ENCODE assay signal across 11 cellular contexts in genomic region chr7:22586806-22587180, GRCh38.
A peak's percentile ranks its signal among the peaks of the same experiment; 100 is the strongest.
DNase-seq lines count a peak whose midpoint lies in the region; ATAC-seq, FAIRE-seq and TF ChIP-seq lines count a peak whose summit lies in the region.
"Had no signal": no experiment of that assay in that cellular context is flagged by ENCODE, and none has a peak within 500 bp of the region (broad histone marks: within the 10 kb centered on the region; RNA-seq: fewer than 3 reads in every experiment).

No MANE protein-coding gene starts in this region.

- ATAC-seq in HG03469 (IDR thresholded peaks at IDR 0.05; ENCODE audit: unreplicated experiment), result no peak

- DNase-seq in AG09309 (ENCODE audit: low read depth), result no peak
- peak; percentile 27 for DNase-seq in HEK293T (ENCODE audit: extremely low spot score)
- peak; percentile 65 for DNase-seq in astrocyte (ENCODE audit: low read depth)
- no peak for DNase-seq in kidney epithelial cell (ENCODE audit: low read depth)
- DNase-seq in mesenteric fat pad (ENCODE audit: low spot score), result no peak
- DNase-seq in LoVo (ENCODE audit: low spot score), result no peak
- DNase-seq in spleen, result no peak
- DNase-seq: activated naive CD8-positive, alpha-beta T cell treated with anti-CD3 and anti-CD28 coated beads, Interleukin-2, amount 10 ng/mL, durations not matched to agents 7 days and 5 days had no signal

- no peaks in the 10 kb centered on the region for H3K27me3 ChIP-seq in astrocyte (ENCODE audit: insufficient read depth, low read length)
- H3K27me3 ChIP-seq in kidney epithelial cell (ENCODE audit: control insufficient read depth, insufficient read depth, low read length), result no peaks in the 10 kb centered on the region
- H3K27me3 ChIP-seq in spleen (replicated peaks in 1 of 7), result no peaks in the 10 kb centered on the region

- H3K4me1 Mint-ChIP-seq in astrocyte (ENCODE audit: low read depth, unreplicated experiment), result peaks cover 39% of the 10 kb centered on the region

- H3K27ac Mint-ChIP-seq in astrocyte (ENCODE audit: unreplicated experiment), result peak overlapping the region; percentile 58
- H3K27ac Mint-ChIP-seq: activated naive CD8-positive, alpha-beta T cell treated with anti-CD3 and anti-CD28 coated beads, Interleukin-2, amount 10 ng/mL, durations not matched to agents 7 days and 5 days had no signal

- H4K20me1 ChIP-seq in astrocyte (ENCODE audit: insufficient read depth, low read length), result no peaks in the 10 kb centered on the region

- no peak overlapping the region for H3K4me3 Mint-ChIP-seq in astrocyte (ENCODE audit: unreplicated experiment)
- H3K4me3 Mint-ChIP-seq: activated naive CD8-positive, alpha-beta T cell treated with anti-CD3 and anti-CD28 coated beads, Interleukin-2, amount 10 ng/mL, durations not matched to agents 7 days and 5 days had no signal

- TF ChIP-seq CTCF in AG09309 (IDR thresholded peaks at IDR 0.05; ENCODE audit: control insufficient read depth, insufficient read depth, low read depth, low read length, missing control alignments), result peak; percentile 56
- peak; percentile 44 for TF ChIP-seq CTCF in astrocyte (IDR thresholded peaks at IDR 0.05; ENCODE audit: insufficient read depth, low read depth, low read length)
- peak; percentile 53 for TF ChIP-seq CTCF in kidney epithelial cell (IDR thresholded peaks at IDR 0.05; ENCODE audit: insufficient read depth, low read length, poor library complexity, severe bottlenecking)
- peak in 2 of 11 experiments; percentile 12 to 21 for TF ChIP-seq CTCF in spleen (IDR thresholded peaks at IDR 0.05 in 8 of 11, conservative IDR thresholded peaks at IDR 0.05 in 3 of 11)

- H3K9ac ChIP-seq in astrocyte (ENCODE audit: low read length), result peak overlapping the region; percentile 47

- FAIRE-seq in astrocyte (lab: Jason Lieb, UNC), result no peak

- H3K27me3 Mint-ChIP-seq in astrocyte (ENCODE audit: low read depth, unreplicated experiment), result no peaks in the 10 kb centered on the region

- intact Hi-C loops in spleen (cut with DNase I; ENCODE audit: low total_unique reads), result no loop called here

- CTCF ChIA-PET in HEK293T (lab: Yijun Ruan, JAX), result no interaction called here

- H3K27ac ChIP-seq in astrocyte (ENCODE audit: low read depth, low read length) (peak overlapping the region; percentile 68), spleen (peak overlapping the region in 4 of 8 donors; percentile 12 to 77 (median 57))
- H3K27ac ChIP-seq: prostate gland, thoracic aorta had no signal

- TF ChIP-seq POLR2A in spleen (IDR thresholded peaks at IDR 0.05), result no peak

- no peak overlapping the region for H2AFZ ChIP-seq in astrocyte (ENCODE audit: low read depth, low read length)

- H3K9me3 ChIP-seq in astrocyte (ENCODE audit: insufficient read depth, low read depth, low read length) (no peaks in the 10 kb centered on the region), spleen (no peaks in the 10 kb centered on the region)
- H3K9me3 ChIP-seq: prostate gland, thoracic aorta had no signal

- H3K4me2 ChIP-seq in astrocyte (ENCODE audit: low read length), result peak overlapping the region; percentile 15

- no peaks in the 10 kb centered on the region for H3K79me2 ChIP-seq in astrocyte (ENCODE audit: insufficient read depth, low read length)

- H3K36me3 Mint-ChIP-seq in astrocyte (ENCODE audit: low read depth, unreplicated experiment), result no peaks in the 10 kb centered on the region

- POLR2A ChIA-PET in HEK293T (lab: Yijun Ruan, JAX), result no interaction called here

- H3K36me3 ChIP-seq in astrocyte (ENCODE audit: insufficient read depth, low read length), result no peaks in the 10 kb centered on the region
- no peaks in the 10 kb centered on the region for H3K36me3 ChIP-seq in kidney epithelial cell (ENCODE audit: control insufficient read depth, insufficient read depth, low read length)
- H3K36me3 ChIP-seq in spleen, result no peaks in the 10 kb centered on the region
- H3K36me3 ChIP-seq: prostate gland, thoracic aorta had no signal

- H3K9me3 Mint-ChIP-seq in astrocyte (ENCODE audit: unreplicated experiment), result no peaks in the 10 kb centered on the region
- H3K9me3 Mint-ChIP-seq: activated naive CD8-positive, alpha-beta T cell treated with anti-CD3 and anti-CD28 coated beads, Interleukin-2, amount 10 ng/mL, durations not matched to agents 7 days and 5 days had no signal

- H3K4me1 ChIP-seq in astrocyte (ENCODE audit: insufficient read depth, low read length), result peaks cover 44% of the 10 kb centered on the region
- peaks cover 8 to 71% (median 35%) of the 10 kb centered on the region in 6 donors for H3K4me1 ChIP-seq in spleen
- H3K4me1 ChIP-seq: prostate gland had no signal

- H3K4me3 ChIP-seq in AG09309 (ENCODE audit: control insufficient read depth, low read depth, low read length) (no peak overlapping the region), astrocyte (ENCODE audit: insufficient read depth, low read depth, low read length) (no peak overlapping the region), kidney epithelial cell (ENCODE audit: low read depth, low read length) (no peak overlapping the region), spleen (no peak overlapping the region)
- H3K4me3 ChIP-seq: prostate gland, thoracic aorta had no signal

TF ChIP-seq in HEK293T, 16 proteins besides CTCF, POLR2A, EP300 and RAD21:
- TF ChIP-seq ZNF384 (IDR thresholded peaks at IDR 0.05), result no peak
- no peak for TF ChIP-seq HDGF (IDR thresholded peaks at IDR 0.05; ENCODE audit: borderline replicate concordance)
- TF ChIP-seq ELF4 (IDR thresholded peaks at IDR 0.05), result no peak
- TF ChIP-seq LEF1 (IDR thresholded peaks at IDR 0.05; ENCODE audit: borderline replicate concordance), result no peak
- no peak for TF ChIP-seq ARNT (IDR thresholded peaks at IDR 0.05)
- no peak for TF ChIP-seq SP1 (IDR thresholded peaks at IDR 0.05)
- TF ChIP-seq FOXK2 (IDR thresholded peaks at IDR 0.05), result no peak
- no peak for TF ChIP-seq PKNOX1 (IDR thresholded peaks at IDR 0.05)

Comparison
In these comparisons a context has a peak if more than half of its experiments do, and no peak if none do; other contexts are left out.
1. DNase-seq: peak in HEK293T (single experiment) and astrocyte (single experiment); none in AG09309 (single experiment), kidney epithelial cell (single experiment), mesenteric fat pad (single experiment), LoVo (single experiment) and spleen (single experiment).